In genomic region chr4:2860391-2861348, GRCh38 we compare ENCODE assay signal across 11 cellular contexts. TPM values are rescaled to one million over a fixed set of nuclear protein-coding genes. Genes with fewer than 3 reads are reported as not detected.
DNase-seq lines count a peak whose midpoint lies in the region; ATAC-seq and TF ChIP-seq lines count a peak whose summit lies in the region.
"Had no signal": no experiment of that assay in that cellular context is flagged by ENCODE, and none has a peak within 500 bp of the region (broad histone marks: within the 10 kb centered on the region; RNA-seq: fewer than 3 reads in every experiment).

No MANE protein-coding gene starts in this region.

- intact Hi-C loops in left lung (cut with DNase I): no loop called here

- peak overlapping the region in 2 of 5 experiments; percentile 8 to 28 for H3K4me3 Mint-ChIP-seq in brain
- no peak overlapping the region for H3K4me3 Mint-ChIP-seq in stimulated activated memory B cell treated with anti-CD40 and anti-IgM and Interleukin-4, amounts not matched to agents 10 μg/mL and 1 μg/mL and 100 μg/mL, for 72 hours

- peak; percentile 74 for ATAC-seq in left lung
- no peak for ATAC-seq in stimulated activated memory B cell treated with anti-CD40 and anti-IgM and Interleukin-4, amounts not matched to agents 10 μg/mL and 1 μg/mL and 100 μg/mL, for 72 hours
- ATAC-seq in HG03457 (IDR thresholded peaks at IDR 0.05; ENCODE audit: unreplicated experiment): no peak

- no peak overlapping the region for H3K4me3 ChIP-seq in left lung

- H3K27ac ChIP-seq in left lung: peak overlapping the region; percentile 67 to 76

- H3K27me3 ChIP-seq in left lung: no peaks in the 10 kb centered on the region

- peaks cover 0 to 5% (median 0%) of the 10 kb centered on the region in 5 experiments for H3K9me3 Mint-ChIP-seq in brain
- H3K9me3 Mint-ChIP-seq in stimulated activated memory B cell treated with anti-CD40 and anti-IgM and Interleukin-4, amounts not matched to agents 10 μg/mL and 1 μg/mL and 100 μg/mL, for 72 hours: no peaks in the 10 kb centered on the region

- peaks cover 31% of the 10 kb centered on the region for H3K36me3 Mint-ChIP-seq in brain
- H3K36me3 Mint-ChIP-seq in stimulated activated memory B cell treated with anti-CD40 and anti-IgM and Interleukin-4, amounts not matched to agents 10 μg/mL and 1 μg/mL and 100 μg/mL, for 72 hours: peaks cover 6% of the 10 kb centered on the region

- H3K36me3 ChIP-seq in left lung: peaks cover 0 to under 1% of the 10 kb centered on the region in 2 donors

- H3K4me1 Mint-ChIP-seq in brain: peaks cover 83% of the 10 kb centered on the region
- H3K4me1 Mint-ChIP-seq in stimulated activated memory B cell treated with anti-CD40 and anti-IgM and Interleukin-4, amounts not matched to agents 10 μg/mL and 1 μg/mL and 100 μg/mL, for 72 hours: peaks cover 81% of the 10 kb centered on the region

- TF ChIP-seq CTCF in brain (conservative IDR thresholded peaks at IDR 0.05) (no peak), left lung (IDR thresholded peaks at IDR 0.05) (no peak)

- peaks cover 48 to 96% of the 10 kb centered on the region in 2 donors for H3K4me1 ChIP-seq in left lung

- no peaks in the 10 kb centered on the region for H3K9me3 ChIP-seq in left lung

- peak overlapping the region; percentile 1 to 82 (median 65) for H3K27ac Mint-ChIP-seq in brain
- H3K27ac Mint-ChIP-seq in stimulated activated memory B cell treated with anti-CD40 and anti-IgM and Interleukin-4, amounts not matched to agents 10 μg/mL and 1 μg/mL and 100 μg/mL, for 72 hours: peak overlapping the region; percentile 29

- H3K27me3 Mint-ChIP-seq in brain: peaks cover 3% of the 10 kb centered on the region
- H3K27me3 Mint-ChIP-seq in stimulated activated memory B cell treated with anti-CD40 and anti-IgM and Interleukin-4, amounts not matched to agents 10 μg/mL and 1 μg/mL and 100 μg/mL, for 72 hours: no peaks in the 10 kb centered on the region

- DNase-seq in MV-4-11 (lab: John Stamatoyannopoulos, UW): peak; percentile 52
- DNase-seq in left lung: no peak
- no peak for DNase-seq in DMS 273 (lab: John Stamatoyannopoulos, UW; ENCODE audit: unreplicated experiment)
- DNase-seq in kidney glomerular epithelial cell (lab: John Stamatoyannopoulos, UW): no peak
- no peak for DNase-seq in NCI-H446 treated with DMSO at 0.1 percent for 48 hours (lab: John Stamatoyannopoulos, UW)
- DNase-seq: effector CD4-positive, alpha-beta T cell; NCI-H1105; T-helper 9 cell had no signal

RNA-seq across cellular contexts. Expression of gene ADD1, which starts 17.0 kb away (rescaled TPM):
- polyA plus RNA-seq in brain (ENCODE audit: insufficient read depth, low read depth, low replicate concordance): 408 TPM
- total RNA-seq in left lung: 100 to 1,000 TPM; 262 to 265 TPM
